ENCODE assay signal across 11 cellular contexts in genomic region chr11:124670732-124671131, GRCh38. TPM values are rescaled to one million over a fixed set of nuclear protein-coding genes. Genes with fewer than 3 reads are reported as not detected.
DNase-seq lines count a peak whose midpoint lies in the region; ATAC-seq and TF ChIP-seq lines count a peak whose summit lies in the region.
"Had no signal": no experiment of that assay in that cellular context is flagged by ENCODE, and none has a peak within 500 bp of the region (broad histone marks: within the 10 kb centered on the region; RNA-seq: fewer than 3 reads in every experiment).

No MANE protein-coding gene starts in this region.

- no peak for TF ChIP-seq CTCF in GM13976 (IDR thresholded peaks at IDR 0.05; ENCODE audit: borderline replicate concordance, control extremely low read depth, extremely low read depth, insufficient read depth, missing control alignments)

- H3K27me3 ChIP-seq in CD4-positive, CD25-positive, alpha-beta regulatory T cell (ENCODE audit: control insufficient read depth, insufficient read depth, low read length) = no peaks in the 10 kb centered on the region
- H3K27me3 ChIP-seq in GM23248 (replicated peaks; ENCODE audit: insufficient read depth) (no peaks in the 10 kb centered on the region), MG63 (no peaks in the 10 kb centered on the region)
- H3K27me3 ChIP-seq: SJSA1 had no signal

- in situ Hi-C loops in GM23248 (cut with MboI) = loop anchor here (10.0 kb wide), 1 partner anchor 94 kb away; the partner anchor contains the start of gene ESAM
- in situ Hi-C loops in GM13976 (cut with MboI; ENCODE audit: low sequenced_read_pairs, unreplicated experiment) = loop anchor here (10.0 kb wide), 1 partner anchor 94 kb away; the partner anchor contains the start of gene ESAM

- peaks cover 0 to 40% (median 23%) of the 10 kb centered on the region in 4 donors for H3K4me1 Mint-ChIP-seq in CD4-positive, CD25-positive, alpha-beta regulatory T cell
- peaks cover 21% of the 10 kb centered on the region for H3K4me1 Mint-ChIP-seq in central memory CD8-positive, alpha-beta T cell

- peaks cover 0 to 1% (median 0%) of the 10 kb centered on the region in 7 donors for H3K9me3 Mint-ChIP-seq in CD4-positive, CD25-positive, alpha-beta regulatory T cell
- H3K9me3 Mint-ChIP-seq in central memory CD8-positive, alpha-beta T cell = no peaks in the 10 kb centered on the region

- H3K9ac ChIP-seq in GM23248 = no peak overlapping the region

- no peaks in the 10 kb centered on the region for H3K36me3 ChIP-seq in CD4-positive, CD25-positive, alpha-beta regulatory T cell (ENCODE audit: control insufficient read depth, insufficient read depth, low read length)
- H3K36me3 ChIP-seq in GM23248 (ENCODE audit: low read depth) = no peaks in the 10 kb centered on the region
- no peaks in the 10 kb centered on the region for H3K36me3 ChIP-seq in MG63
- H3K36me3 ChIP-seq: SJSA1 had no signal

- no peaks in the 10 kb centered on the region for H4K20me1 ChIP-seq in GM23248 (ENCODE audit: insufficient read depth)

- peak in 1 of 2 donors; percentile 13 for ATAC-seq in CD4-positive, CD25-positive, alpha-beta regulatory T cell (ENCODE audit: low read depth in 2 of 2)
- ATAC-seq in central memory CD8-positive, alpha-beta T cell (replicated peaks; ENCODE audit: extremely low read depth, poor library complexity, severe bottlenecking) = no peak
- ATAC-seq in HG02840 (IDR thresholded peaks at IDR 0.05; ENCODE audit: low FRiP score, unreplicated experiment) = no peak

- no peaks in the 10 kb centered on the region for H3K79me2 ChIP-seq in GM23248 (ENCODE audit: insufficient read depth)

- H3K4me3 Mint-ChIP-seq in CD4-positive, CD25-positive, alpha-beta regulatory T cell = peak overlapping the region in 3 of 4 donors; percentile 9 to 85 (median 19)
- H3K4me3 Mint-ChIP-seq in central memory CD8-positive, alpha-beta T cell = peak overlapping the region; percentile 6

- H3K4me1 ChIP-seq in CD4-positive, CD25-positive, alpha-beta regulatory T cell (ENCODE audit: control insufficient read depth, insufficient read depth, low read length, poor library complexity, severe bottlenecking) = peaks cover 22% of the 10 kb centered on the region
- H3K4me1 ChIP-seq in GM23248 (ENCODE audit: insufficient read depth) = 0 out of 2 replicates have a peak, but pooled peaks cover 8% of the 10 kb centered on the region
- H3K4me1 ChIP-seq: SJSA1 had no signal

- peaks cover 20% of the 10 kb centered on the region for H3K27me3 Mint-ChIP-seq in CD4-positive, CD25-positive, alpha-beta regulatory T cell
- H3K27me3 Mint-ChIP-seq in central memory CD8-positive, alpha-beta T cell = no peaks in the 10 kb centered on the region

- WGBS in GM23248 (ENCODE audit: low coverage in 1 of 2, low lambda C conversion rate in 2 of 2, missing lambda C conversion rate in 2 of 2), 2 experiments = 30 to 32% methylated on average over 3 of the region's 3 CpGs

- DNase-seq in CD4-positive, CD25-positive, alpha-beta regulatory T cell = peak in 2 of 3 donors; percentile 42 to 61
- DNase-seq in GM23248 = peak; percentile 13
- DNase-seq in SKM-1 treated with dmso at 0.1 percent for 144 hours (lab: John Stamatoyannopoulos, UW; ENCODE audit: unreplicated experiment) = peak; percentile 90
- no peak for DNase-seq in central memory CD8-positive, alpha-beta T cell (ENCODE audit: low spot score in 2 of 2)
- no peak for DNase-seq in GM13976 (ENCODE audit: low spot score)
- DNase-seq in MG63 = no peak
- DNase-seq in OCI-M2 (lab: John Stamatoyannopoulos, UW; ENCODE audit: unreplicated experiment) = no peak

- H3K27ac ChIP-seq in CD4-positive, CD25-positive, alpha-beta regulatory T cell (ENCODE audit: insufficient read depth, low read length, poor library complexity, severe bottlenecking) = no peak overlapping the region
- H3K27ac ChIP-seq in GM23248 = no peak overlapping the region
- H3K27ac ChIP-seq: SJSA1 had no signal

- no peak overlapping the region for H2AFZ ChIP-seq in GM23248

- H3K4me2 ChIP-seq in GM23248 (ENCODE audit: unreplicated experiment) = no peak overlapping the region

- H3F3A ChIP-seq in GM23248 (ENCODE audit: insufficient read depth) = no peaks in the 10 kb centered on the region

- no peaks in the 10 kb centered on the region for H3K36me3 Mint-ChIP-seq in CD4-positive, CD25-positive, alpha-beta regulatory T cell
- peaks cover 19% of the 10 kb centered on the region for H3K36me3 Mint-ChIP-seq in central memory CD8-positive, alpha-beta T cell (ENCODE audit: insufficient read depth)

- no peaks in the 10 kb centered on the region for H3K9me3 ChIP-seq in CD4-positive, CD25-positive, alpha-beta regulatory T cell (ENCODE audit: control insufficient read depth in 2 of 2, low read length in 2 of 2)
- no peaks in the 10 kb centered on the region for H3K9me3 ChIP-seq in GM23248 (ENCODE audit: low read depth)
- H3K9me3 ChIP-seq in MG63 = no peaks in the 10 kb centered on the region
- H3K9me3 ChIP-seq: SJSA1 had no signal

- peak overlapping the region in 1 of 3 donors; percentile 62 for H3K27ac Mint-ChIP-seq in CD4-positive, CD25-positive, alpha-beta regulatory T cell
- no peak overlapping the region for H3K27ac Mint-ChIP-seq in central memory CD8-positive, alpha-beta T cell (ENCODE audit: low read depth)

- no peaks in the 10 kb centered on the region for H3K9me2 ChIP-seq in GM23248 (ENCODE audit: insufficient read depth)

- H3K4me3 ChIP-seq in CD4-positive, CD25-positive, alpha-beta regulatory T cell (ENCODE audit: low read depth, low read length) = no peak overlapping the region
- H3K4me3 ChIP-seq in GM23248 (no peak overlapping the region), MG63 (no peak overlapping the region)
- H3K4me3 ChIP-seq: SJSA1 had no signal

RNA-seq across cellular contexts. Expression of gene SIAE, which starts 2.8 kb away (rescaled TPM):
- total RNA-seq in CD4-positive, CD25-positive, alpha-beta regulatory T cell = 5.0 TPM
- 1 to 10 TPM; 1.4 to 3.0 (median 2.3) TPM for polyA plus RNA-seq in CD4-positive, CD25-positive, alpha-beta regulatory T cell
- 19.5 and 22.6 TPM in 2 replicates for total RNA-seq in GM23248 (2014; rRNA removed; shearing (Covaris generic))
- polyA plus RNA-seq in GM23248 (2016; fragmentation: Nextera tagmentation; extraction: Ambion mirVana) = 7.2 and 9.2 TPM in 2 replicates
- 2.8 and 4.6 TPM in 2 replicates for total RNA-seq in MG63 (2014; rRNA removed; shearing (Covaris generic); ENCODE audit: low replicate concordance)

RNA-seq across cellular contexts. Expression of gene SPA17, which starts 3.0 kb away (rescaled TPM):
- total RNA-seq in CD4-positive, CD25-positive, alpha-beta regulatory T cell = 0.22 TPM
- 1 to 10 TPM; 1.0 to 2.5 (median 1.3) TPM for polyA plus RNA-seq in CD4-positive, CD25-positive, alpha-beta regulatory T cell
- total RNA-seq in GM23248 (2014; rRNA removed; shearing (Covaris generic)) = 4.9 and 6.5 TPM in 2 replicates
- polyA plus RNA-seq in GM23248 (2016; fragmentation: Nextera tagmentation; extraction: Ambion mirVana) = 12.4 and 14.0 TPM in 2 replicates
- total RNA-seq in MG63 (2014; rRNA removed; shearing (Covaris generic); ENCODE audit: low replicate concordance) = 19.0 and 32.4 TPM in 2 replicates

RNA-seq across cellular contexts. Expression of gene TBRG1, which starts 48.1 kb away (rescaled TPM):
- 60.7 TPM for total RNA-seq in CD4-positive, CD25-positive, alpha-beta regulatory T cell
- 10 to 100 TPM; 30.3 to 42.3 (median 38.0) TPM for polyA plus RNA-seq in CD4-positive, CD25-positive, alpha-beta regulatory T cell
- 25.8 and 27.6 TPM in 2 replicates for total RNA-seq in GM23248 (2014; rRNA removed; shearing (Covaris generic))
- 43.1 and 43.5 TPM in 2 replicates for polyA plus RNA-seq in GM23248 (2016; fragmentation: Nextera tagmentation; extraction: Ambion mirVana)
- 13.2 and 24.9 TPM in 2 replicates for total RNA-seq in MG63 (2014; rRNA removed; shearing (Covaris generic); ENCODE audit: low replicate concordance)

RNA-seq across cellular contexts. Expression of gene PANX3, which starts 59.5 kb away (rescaled TPM):
- not detected for total RNA-seq in CD4-positive, CD25-positive, alpha-beta regulatory T cell
- not detected for polyA plus RNA-seq in CD4-positive, CD25-positive, alpha-beta regulatory T cell
- not detected in 2 replicates for total RNA-seq in GM23248 (2014; rRNA removed; shearing (Covaris generic))
- polyA plus RNA-seq in GM23248 (2016; fragmentation: Nextera tagmentation; extraction: Ambion mirVana) = not detected in 2 replicates
- not detected in 2 replicates for total RNA-seq in MG63 (2014; rRNA removed; shearing (Covaris generic); ENCODE audit: low replicate concordance)
- total RNA-seq: frontal cortex, SJSA1 had no signal
- polyA plus RNA-seq: neural cell had no signal

Comparison
In these comparisons a context has a peak if more than half of its experiments do, and no peak if none do; other contexts are left out.
1. DNase-seq: peak in CD4-positive, CD25-positive, alpha-beta regulatory T cell (2 of 3), GM23248 (single experiment) and SKM-1 treated with dmso at 0.1 percent for 144 hours (single experiment); none in central memory CD8-positive, alpha-beta T cell (0 of 2), GM13976 (single experiment), MG63 (single experiment) and OCI-M2 (single experiment).